In genomic region chr7:100893910-100894763, GRCh38 we compare ENCODE assay signal across 9 cellular contexts. TPM values are rescaled to one million over a fixed set of nuclear protein-coding genes. Genes with fewer than 3 reads are reported as not detected.
DNase-seq lines count a peak whose midpoint lies in the region; ATAC-seq and TF ChIP-seq lines count a peak whose summit lies in the region.
"Had no signal": no experiment of that assay in that cellular context is flagged by ENCODE, and none has a peak within 500 bp of the region (broad histone marks: within the 10 kb centered on the region; RNA-seq: fewer than 3 reads in every experiment).

No MANE protein-coding gene starts in this region.

- no peak overlapping the region for H3K27ac ChIP-seq in HEK293 (ENCODE audit: extremely low read depth, low read depth, low read length)

- no peak for ATAC-seq in effector memory CD8-positive, alpha-beta T cell (replicated peaks)
- ATAC-seq in GM19452 (IDR thresholded peaks at IDR 0.05; ENCODE audit: unreplicated experiment): no peak
- no peak for ATAC-seq in HG02938 (IDR thresholded peaks at IDR 0.05; ENCODE audit: unreplicated experiment)
- no peak for ATAC-seq in HG03108 (IDR thresholded peaks at IDR 0.05; ENCODE audit: unreplicated experiment)

- BruUV-seq in Calu3 (replicated peaks; lab: Mats Ljungman, UMichigan): no TSS peak

- H3K9me3 Mint-ChIP-seq in Calu3 (ENCODE audit: low read depth, unreplicated experiment) (no peaks in the 10 kb centered on the region), neural crest cell (no peaks in the 10 kb centered on the region)
- no peaks in the 10 kb centered on the region for H3K9me3 Mint-ChIP-seq in effector memory CD8-positive, alpha-beta T cell
- H3K9me3 Mint-ChIP-seq: IgD-negative memory B cell had no signal

- peaks cover 23% of the 10 kb centered on the region for H3K27me3 Mint-ChIP-seq in Calu3 (ENCODE audit: unreplicated experiment)
- H3K27me3 Mint-ChIP-seq in effector memory CD8-positive, alpha-beta T cell: peaks cover 51 to 75% of the 10 kb centered on the region in 2 donors
- peaks cover 58% of the 10 kb centered on the region for H3K27me3 Mint-ChIP-seq in neural crest cell (ENCODE audit: low read depth)

- no peaks in the 10 kb centered on the region for H3K9me3 ChIP-seq in HEK293 (ENCODE audit: control insufficient read depth, insufficient read depth, low read depth, low read length)

- TF ChIP-seq CTCF in Calu3 (IDR thresholded peaks at IDR 0.05; ENCODE audit: unreplicated experiment): no peak
- no peak for TF ChIP-seq CTCF in HEK293 (tag by site-specific recombination; IDR thresholded peaks at IDR 0.05)
- no peak for TF ChIP-seq CTCF in neural crest cell (conservative IDR thresholded peaks at IDR 0.05)

- DNase-seq in Calu3 (no peak), neural crest cell (ENCODE audit: low read depth, low spot score) (no peak), hepatic stellate cell (ENCODE audit: low spot score) (no peak)
- no peak for DNase-seq in effector memory CD8-positive, alpha-beta T cell

- H3K4me3 Mint-ChIP-seq in Calu3 (ENCODE audit: low read depth, unreplicated experiment): no peak overlapping the region
- H3K4me3 Mint-ChIP-seq in effector memory CD8-positive, alpha-beta T cell: peak overlapping the region; percentile 60 to 88
- H3K4me3 Mint-ChIP-seq in neural crest cell: peak overlapping the region; percentile 57

- H3K36me3 Mint-ChIP-seq in Calu3 (ENCODE audit: insufficient read depth, unreplicated experiment): peaks cover 30% of the 10 kb centered on the region
- H3K36me3 Mint-ChIP-seq in effector memory CD8-positive, alpha-beta T cell (ENCODE audit: insufficient read depth): peaks cover 21% of the 10 kb centered on the region
- H3K36me3 Mint-ChIP-seq in neural crest cell (ENCODE audit: low read depth): no peaks in the 10 kb centered on the region
- H3K36me3 Mint-ChIP-seq: IgD-negative memory B cell had no signal

- POLR2A ChIA-PET in HEK293 (lab: Yijun Ruan, JAX): interaction anchor here (0.6 kb wide), 1 partner anchor 355 kb away, joined by 4 read pairs; no protein-coding TSS in a partner anchor

- no peak overlapping the region for H3K4me3 ChIP-seq in HEK293 (ENCODE audit: low read depth, low read length)

- CTCF ChIA-PET in Calu3 (lab: Charles Lee) (interaction anchor here (0.7 kb wide), 1 partner anchor 201 kb away, joined by 4 read pairs; no protein-coding TSS in a partner anchor), HEK293 (lab: Yijun Ruan, JAX) (interaction anchor here (0.6 to 3.0 kb wide), 14 partner anchors 16 to 389 kb away, joined by 3 to 14 read pairs (median 4); no protein-coding TSS in a partner anchor)

- peak overlapping the region; percentile 63 for H3K27ac Mint-ChIP-seq in Calu3 (ENCODE audit: unreplicated experiment)
- H3K27ac Mint-ChIP-seq in effector memory CD8-positive, alpha-beta T cell: no peak overlapping the region
- no peak overlapping the region for H3K27ac Mint-ChIP-seq in neural crest cell (ENCODE audit: unreplicated experiment)
- H3K27ac Mint-ChIP-seq: IgD-negative memory B cell had no signal

- H3K4me1 Mint-ChIP-seq in Calu3 (ENCODE audit: low read depth, unreplicated experiment) (peaks cover 19% of the 10 kb centered on the region), neural crest cell (peaks cover 31% of the 10 kb centered on the region)
- H3K4me1 Mint-ChIP-seq in effector memory CD8-positive, alpha-beta T cell (ENCODE audit: low read depth in 2 of 2): peaks cover 16 to 21% of the 10 kb centered on the region in 2 donors

- H3K36me3 ChIP-seq in HEK293 (ENCODE audit: control insufficient read depth in 2 of 2, insufficient read depth in 1 of 2, low read length in 2 of 2): no peaks in the 10 kb centered on the region

- intact Hi-C loops in Calu3 (cut with micrococcal nuclease; ENCODE audit: unreplicated experiment): loop anchor here (10.0 kb wide), 1 partner anchor 71 kb away; the partner anchor contains the start of gene MUC12

- no peaks in the 10 kb centered on the region; the same call in 1 of the 2 replicates for H3K4me1 ChIP-seq in HEK293 (ENCODE audit: control insufficient read depth, insufficient read depth, low read length)

TF ChIP-seq in HEK293, 187 proteins besides CTCF, POLR2A, EP300 and RAD21:
- TF ChIP-seq ZNF398 (tag by site-specific recombination; IDR thresholded peaks at IDR 0.05) (peak; percentile 33; the same call in 1 of the 2 replicates), ZIC2 (tag by site-specific recombination; IDR thresholded peaks at IDR 0.05) (no peak), ZNF366 (tag by site-specific recombination; conservative IDR thresholded peaks at IDR 0.05) (peak; percentile 92), HIC1 (tag by site-specific recombination; IDR thresholded peaks at IDR 0.05) (peak; percentile 33; the same call in 1 of the 2 replicates)

RNA-seq across cellular contexts. Expression of gene ACHE, which starts 1.6 kb away (rescaled TPM):
- total RNA-seq in Calu3 (2022): 3.2 and 11.3 TPM in 2 replicates
- total RNA-seq in neural crest cell: 1.7 and 2.0 TPM in 2 replicates

RNA-seq across cellular contexts. Expression of gene UFSP1, which starts 4.6 kb away (rescaled TPM):
- total RNA-seq in Calu3 (2022): 3.3 and 4.2 TPM in 2 replicates
- 4.4 and 4.6 TPM in 2 replicates for total RNA-seq in neural crest cell

RNA-seq across cellular contexts. Expression of gene SRRT, which starts 19.2 kb away (rescaled TPM):
- total RNA-seq in Calu3 (2022): 151 and 157 TPM in 2 replicates
- total RNA-seq in neural crest cell: 330 and 356 TPM in 2 replicates

RNA-seq across cellular contexts. Expression of gene TRIP6, which starts 26.9 kb away (rescaled TPM):
- total RNA-seq in Calu3 (2022) (50.0 and 63.5 TPM in 2 replicates), neural crest cell (34.8 and 39.7 TPM in 2 replicates)

RNA-seq across cellular contexts. Expression of gene SLC12A9, which starts 41.6 kb away (rescaled TPM):
- total RNA-seq in Calu3 (2022): 29.9 and 36.6 TPM in 2 replicates
- 25.2 and 27.7 TPM in 2 replicates for total RNA-seq in neural crest cell
